In genomic region chr3:128994173-128994512, GRCh38 we compare ENCODE assay signal across 8 cellular contexts. TPM values are rescaled to one million over a fixed set of nuclear protein-coding genes. Genes with fewer than 3 reads are reported as not detected.
A peak's percentile ranks its signal among the peaks of the same experiment; 100 is the strongest.
DNase-seq lines count a peak whose midpoint lies in the region; ATAC-seq and TF ChIP-seq lines count a peak whose summit lies in the region.

No MANE protein-coding gene starts in this region.

- POLR2A ChIA-PET in Caco-2 (lab: Charles Lee), result interaction anchor here (0.5 to 1.1 kb wide), 7 partner anchors 10 to 285 kb away, joined by 3 to 7 read pairs (median 3); partner anchors contain the start of genes HMCES and RAB43
- POLR2A ChIA-PET in Panc1 (lab: Charles Lee), result interaction anchor here (0.6 to 1.4 kb wide), 3 partner anchors 22 to 322 kb away, joined by 3 to 4 read pairs (median 4); a partner anchor contains a TSS

- peak overlapping the region; percentile 18 for H3K27ac Mint-ChIP-seq in Caco-2 (ENCODE audit: unreplicated experiment)

- no peaks in the 10 kb centered on the region for H3K9me3 Mint-ChIP-seq in Caco-2 (ENCODE audit: unreplicated experiment)

- intact Hi-C loops in Caco-2 (cut with micrococcal nuclease; ENCODE audit: unreplicated experiment) (no loop called here), Panc1 (cut with micrococcal nuclease; ENCODE audit: unreplicated experiment) (no loop called here), esophagus squamous epithelium (cut with DNase I) (no loop called here), prostate gland (cut with DNase I) (no loop called here)

- no peak for TF ChIP-seq CTCF in Caco-2 (IDR thresholded peaks at IDR 0.05; ENCODE audit: insufficient read depth in 1 of 2, low read depth in 1 of 2, low read length in 1 of 2, severe bottlenecking in 1 of 2, unreplicated experiment in 1 of 2)
- no peak for TF ChIP-seq CTCF in Panc1 (IDR thresholded peaks at IDR 0.05)
- TF ChIP-seq CTCF in esophagus squamous epithelium (IDR thresholded peaks at IDR 0.05), result no peak
- no peak for TF ChIP-seq CTCF in prostate gland (IDR thresholded peaks at IDR 0.05)

- in situ Hi-C loops in Panc1 (cut with HindIII; ENCODE audit: low pct_unique_long_range_greater_than_20kb, low sequenced_read_pairs), result loop anchor here (10.0 kb wide), 1 partner anchor 131 kb away; the partner anchor contains the start of gene RAB43

- no peak for DNase-seq in Caco-2
- DNase-seq in Panc1 (ENCODE audit: low read depth, low spot score), result no peak
- no peak for DNase-seq in esophagus squamous epithelium (lab: John Stamatoyannopoulos, UW)
- no peak for DNase-seq in prostate gland (ENCODE audit: low spot score)
- no peak for DNase-seq in LoVo (ENCODE audit: low spot score)
- no peak for DNase-seq in erythroblast (lab: John Stamatoyannopoulos, UW)

- H3K4me1 ChIP-seq in Caco-2 (peaks cover 5% of the 10 kb centered on the region; the same call in 1 of the 2 replicates), Panc1 (ENCODE audit: control insufficient read depth, insufficient read depth, low read length) (no peaks in the 10 kb centered on the region), esophagus squamous epithelium (peaks cover 6 to 21% (median 16%) of the 10 kb centered on the region in 3 donors), prostate gland (replicated peaks) (no peaks in the 10 kb centered on the region)

- H3K27me3 ChIP-seq in Caco-2 (replicated peaks; ENCODE audit: control insufficient read depth, insufficient read depth, low read length), result no peaks in the 10 kb centered on the region
- no peaks in the 10 kb centered on the region; the same call in 1 of the 2 replicates for H3K27me3 ChIP-seq in Panc1 (ENCODE audit: control insufficient read depth, insufficient read depth, low read length)
- peaks cover 0 to 28% (median 0%) of the 10 kb centered on the region in 4 donors for H3K27me3 ChIP-seq in esophagus squamous epithelium
- no peaks in the 10 kb centered on the region for H3K27me3 ChIP-seq in prostate gland (replicated peaks; ENCODE audit: insufficient read depth)

- ATAC-seq in Panc1 (no peak; the same call in 1 of the 2 replicates), GM19351 (IDR thresholded peaks at IDR 0.05; ENCODE audit: unreplicated experiment) (no peak), HG03342 (IDR thresholded peaks at IDR 0.05; ENCODE audit: unreplicated experiment) (no peak)

- CTCF ChIA-PET in Caco-2 (lab: Charles Lee), result interaction anchor here (1.5 to 1.6 kb wide), 2 partner anchors 10 to 24 kb away, joined by 7 to 13 read pairs; no protein-coding TSS in a partner anchor
- CTCF ChIA-PET in Panc1 (lab: Charles Lee), result interaction anchor here (1.0 to 1.3 kb wide), 2 partner anchors 24 to 59 kb away, joined by 3 to 8 read pairs; no protein-coding TSS in a partner anchor

- H3K36me3 ChIP-seq in Caco-2 (ENCODE audit: control insufficient read depth, insufficient read depth, low read length) (no peaks in the 10 kb centered on the region), Panc1 (ENCODE audit: control insufficient read depth, insufficient read depth, low read length) (no peaks in the 10 kb centered on the region), esophagus squamous epithelium (no peaks in the 10 kb centered on the region), prostate gland (no peaks in the 10 kb centered on the region)

- no peak for TF ChIP-seq POLR2A in esophagus squamous epithelium (IDR thresholded peaks at IDR 0.05)
- no peak for TF ChIP-seq POLR2A in prostate gland (IDR thresholded peaks at IDR 0.05)
- TF ChIP-seq POLR2A in erythroblast (IDR thresholded peaks at IDR 0.05; ENCODE audit: low read length), result no peak

- H3K27me3 Mint-ChIP-seq in Caco-2 (ENCODE audit: insufficient read depth, unreplicated experiment), result no peaks in the 10 kb centered on the region

- peak overlapping the region; percentile 70 for H3K4me3 Mint-ChIP-seq in Caco-2 (ENCODE audit: unreplicated experiment)

- H3K4me1 Mint-ChIP-seq in Caco-2 (ENCODE audit: low read depth, unreplicated experiment), result peaks cover 12% of the 10 kb centered on the region

- no peaks in the 10 kb centered on the region for H3K9me3 ChIP-seq in Caco-2
- H3K9me3 ChIP-seq in Panc1 (ENCODE audit: control insufficient read depth, insufficient read depth, low read depth, low read length), result no peaks in the 10 kb centered on the region
- no peaks in the 10 kb centered on the region for H3K9me3 ChIP-seq in esophagus squamous epithelium
- no peaks in the 10 kb centered on the region for H3K9me3 ChIP-seq in prostate gland

- H3K4me3 ChIP-seq in Caco-2 (ENCODE audit: low read depth, low read length), result peak overlapping the region; percentile 35; the same call in 1 of the 2 replicates
- peak overlapping the region; percentile 37 to 44 for H3K4me3 ChIP-seq in Panc1 (ENCODE audit: low read depth in 2 of 2, low read length in 2 of 2)
- H3K4me3 ChIP-seq in esophagus squamous epithelium, result peak overlapping the region in 3 of 4 donors; percentile 45 to 67 (median 47)
- peak overlapping the region; percentile 32 to 39 for H3K4me3 ChIP-seq in prostate gland

- H3K27ac ChIP-seq in Panc1 (ENCODE audit: low read length) (no peak overlapping the region), esophagus squamous epithelium (no peak overlapping the region), prostate gland (peak overlapping the region in 1 of 2 donors; percentile 48)

- BruUV-seq in Caco-2 (replicated peaks; lab: Mats Ljungman, UMichigan), result no TSS peak
- no TSS peak for BruUV-seq in Panc1 (replicated peaks; lab: Mats Ljungman, UMichigan)

- 3 to 9% methylated on average over 5 to 7 of the region's 13 CpGs for WGBS in esophagus squamous epithelium, 2 donors
- 2% methylated on average over 13 of the region's 13 CpGs for WGBS in prostate gland

- no peaks in the 10 kb centered on the region for H3K36me3 Mint-ChIP-seq in Caco-2 (ENCODE audit: insufficient read depth, unreplicated experiment)

RNA-seq across cellular contexts. Expression of gene CFAP92, which starts 0.3 kb away (rescaled TPM):
- 4.5 and 5.9 TPM in 2 replicates for total RNA-seq in Caco-2 (2022)
- total RNA-seq in Panc1 (2021; ENCODE audit: unreplicated experiment), result 0.18 TPM
- 0.42 TPM for polyA plus RNA-seq in Panc1 (2012; ENCODE audit: insufficient read length)
- total RNA-seq in esophagus squamous epithelium, result 1 to 10 TPM in 1 of 4 donors, under 1 TPM in 3; 0.40 to 1.4 (median 0.98) TPM
- 1 to 10 TPM; 1.7 to 4.3 TPM for total RNA-seq in prostate gland

RNA-seq across cellular contexts. Expression of gene EFCC1, which starts 7.0 kb away (rescaled TPM):
- total RNA-seq in Caco-2 (2022) (0.28 and 0.39 TPM in 2 replicates), Panc1 (2021; ENCODE audit: unreplicated experiment) (0.15 TPM), esophagus squamous epithelium (1 to 10 TPM in 1 of 4 donors, under 1 TPM in 3; 0.19 to 2.9 (median 0.48) TPM), prostate gland (1 to 10 TPM; 1.8 to 4.0 TPM)
- 0.13 TPM for polyA plus RNA-seq in Panc1 (2012; ENCODE audit: insufficient read length)
